33 cellular contexts compared by ENCODE assay signal in genomic region chr3:124950026-124950425, GRCh38. TPM values are rescaled to one million over a fixed set of nuclear protein-coding genes. Genes with fewer than 3 reads are reported as not detected.
"Had no signal": no experiment of that assay in that cellular context is flagged by ENCODE, and none has a peak within 500 bp of the region (broad histone marks: within the 10 kb centered on the region; RNA-seq: fewer than 3 reads in every experiment).

No MANE protein-coding gene starts in this region.

- H3K27ac Mint-ChIP-seq: nephron; neural progenitor cell; progenitor cell of endocrine pancreas; stimulated activated effector memory CD8-positive, alpha-beta T cell treated with anti-CD3 and anti-CD28 coated beads, Interleukin-12 subunit alpha, Interleukin-12 subunit beta, amount 100 ng/mL, for 72 hours; stimulated activated naive B cell treated with anti-CD40 and anti-IgM and Interleukin-4, amounts not matched to agents 10 μg/mL and 1 μg/mL and 100 μg/mL, for 72 hours; stimulated activated naive CD8-positive, alpha-beta T cell treated with anti-CD3 and anti-CD28 coated beads, Interleukin-15, Interleukin-2, amounts not matched to agents 100 ng/mL and 50 ng/mL, for 24 hours had no signal

- H3K4me1 Mint-ChIP-seq: nephron; stimulated activated naive B cell treated with anti-CD40 and anti-IgM and Interleukin-4, amounts not matched to agents 10 μg/mL and 1 μg/mL and 100 μg/mL, for 72 hours had no signal

- H3K4me3 ChIP-seq: neural progenitor cell, ovary, psoas muscle, right lobe of liver, sigmoid colon, stomach, thoracic aorta, thyroid gland, tibial nerve, upper lobe of left lung, vagina had no signal

- H3K27ac ChIP-seq: neural progenitor cell, ovary, parathyroid adenoma, psoas muscle, right lobe of liver, sigmoid colon, stomach, thoracic aorta, thyroid gland, tibial nerve, upper lobe of left lung, vagina had no signal

- ATAC-seq: psoas muscle; right cardiac atrium; right lobe of liver; stimulated activated effector memory CD8-positive, alpha-beta T cell treated with anti-CD3 and anti-CD28 coated beads, Interleukin-12 subunit alpha, Interleukin-12 subunit beta, amount 100 ng/mL, for 72 hours; stimulated activated naive B cell treated with anti-CD40 and anti-IgM and Interleukin-4, amounts not matched to agents 10 μg/mL and 1 μg/mL and 100 μg/mL, for 72 hours had no signal

- H3K9ac ChIP-seq: neural progenitor cell, parathyroid adenoma had no signal

- H3K36me3 ChIP-seq: neural progenitor cell, ovary, right lobe of liver, sigmoid colon, stomach, thoracic aorta, thyroid gland, tibial nerve, upper lobe of left lung, vagina had no signal

- H3K9me3 Mint-ChIP-seq: stimulated activated effector memory CD8-positive, alpha-beta T cell treated with anti-CD3 and anti-CD28 coated beads, Interleukin-12 subunit alpha, Interleukin-12 subunit beta, amount 100 ng/mL, for 72 hours; stimulated activated naive B cell treated with anti-CD40 and anti-IgM and Interleukin-4, amounts not matched to agents 10 μg/mL and 1 μg/mL and 100 μg/mL, for 72 hours; stimulated activated naive CD8-positive, alpha-beta T cell treated with anti-CD3 and anti-CD28 coated beads, Interleukin-15, Interleukin-2, amounts not matched to agents 100 ng/mL and 50 ng/mL, for 24 hours had no signal

- DNase-seq: occipital lobe; ovary; posterior cingulate gyrus; psoas muscle; right cardiac atrium; right lobe of liver; sigmoid colon; small intestine; stimulated activated CD4-positive, alpha-beta T cell treated with anti-CD3 and anti-CD28 coated beads, Interleukin-15, amount 100 ng/mL, for 24 hours; stimulated activated CD4-positive, alpha-beta T cell treated with anti-CD3 and anti-CD28 coated beads, Interleukin-2, amount 100 ng/mL, for 24 hours; stimulated activated CD4-positive, alpha-beta T cell treated with anti-CD3 and anti-CD28 coated beads, Interleukin-2, amount 100 ng/mL, for 48 hours; stimulated activated CD4-positive, alpha-beta T cell treated with anti-CD3 and anti-CD28 coated beads, Interleukin-4, amount 100 ng/mL, for 24 hours; stimulated activated naive B cell treated with anti-CD40 and anti-IgM and Interleukin-4, amounts not matched to agents 10 μg/mL and 1 μg/mL and 100 μg/mL, for 72 hours; stimulated activated naive CD4-positive, alpha-beta T cell treated with Interleukin-2 at 50 U/mL for 16 hours; stomach; thyroid gland; trophoblast cell; upper lobe of left lung had no signal

- H3K4me2 ChIP-seq: neural progenitor cell had no signal

- H3K27me3 ChIP-seq: neural progenitor cell, ovary, right lobe of liver, sigmoid colon, stomach, thyroid gland, tibial nerve, upper lobe of left lung, vagina had no signal

- H3K27me3 Mint-ChIP-seq: progenitor cell of endocrine pancreas had no signal

- H3K79me2 ChIP-seq: parathyroid adenoma had no signal

- H3K4me1 ChIP-seq: neural progenitor cell, parathyroid adenoma, psoas muscle, right lobe of liver, sigmoid colon, stomach, thyroid gland, tibial nerve, upper lobe of left lung, vagina had no signal

- H3K36me3 Mint-ChIP-seq: neural progenitor cell; stimulated activated effector memory CD8-positive, alpha-beta T cell treated with anti-CD3 and anti-CD28 coated beads, Interleukin-12 subunit alpha, Interleukin-12 subunit beta, amount 100 ng/mL, for 72 hours; stimulated activated naive B cell treated with anti-CD40 and anti-IgM and Interleukin-4, amounts not matched to agents 10 μg/mL and 1 μg/mL and 100 μg/mL, for 72 hours had no signal

- H3K9me3 ChIP-seq: ovary, psoas muscle, right lobe of liver, sigmoid colon, stomach, thoracic aorta, thyroid gland, tibial nerve, upper lobe of left lung, vagina had no signal

- H2AFZ ChIP-seq: neural progenitor cell, parathyroid adenoma had no signal

- H3K4me3 Mint-ChIP-seq: nephron; neural progenitor cell; stimulated activated effector memory CD8-positive, alpha-beta T cell treated with anti-CD3 and anti-CD28 coated beads, Interleukin-12 subunit alpha, Interleukin-12 subunit beta, amount 100 ng/mL, for 72 hours; stimulated activated naive B cell treated with anti-CD40 and anti-IgM and Interleukin-4, amounts not matched to agents 10 μg/mL and 1 μg/mL and 100 μg/mL, for 72 hours; stimulated activated naive CD8-positive, alpha-beta T cell treated with anti-CD3 and anti-CD28 coated beads, Interleukin-15, Interleukin-2, amounts not matched to agents 100 ng/mL and 50 ng/mL, for 24 hours had no signal

RNA-seq across cellular contexts. Expression of gene MUC13, which starts 15.5 kb away (rescaled TPM):
- total RNA-seq: occipital lobe, osteoblast, progenitor cell of endocrine pancreas, renal cortical epithelial cell, right cardiac atrium, skeletal muscle tissue, temporal lobe, thyroid gland, tibial nerve, ureter, vagina had no signal
- polyA plus RNA-seq: neural cell had no signal
